In genomic region chr6:7146079-7146828, GRCh38 we compare ENCODE assay signal across 8 cellular contexts. TPM values are rescaled to one million over a fixed set of nuclear protein-coding genes. Genes with fewer than 3 reads are reported as not detected.
A peak's percentile ranks its signal among the peaks of the same experiment; 100 is the strongest.
DNase-seq lines count a peak whose midpoint lies in the region; ATAC-seq and TF ChIP-seq lines count a peak whose summit lies in the region.

No MANE protein-coding gene starts in this region.

- no peak overlapping the region for H3K23ac ChIP-seq in mesendoderm (ENCODE audit: low read length)

- peaks cover 28% of the 10 kb centered on the region for H3K4me1 ChIP-seq in mesendoderm (ENCODE audit: control insufficient read depth, low read depth, low read length)
- peaks cover 68% of the 10 kb centered on the region for H3K4me1 ChIP-seq in vagina

- peak overlapping the region; percentile 10 for H3K4me2 ChIP-seq in mesendoderm (ENCODE audit: low read length)

- H2BK15ac ChIP-seq in mesendoderm (replicated peaks; ENCODE audit: low read depth), result no peak overlapping the region

- H3K27me3 Mint-ChIP-seq in effector memory CD8-positive, alpha-beta T cell, result no peaks in the 10 kb centered on the region

- H3K9ac ChIP-seq in mesendoderm (ENCODE audit: low read length), result peak overlapping the region; percentile 46

- WGBS in mesendoderm (ENCODE audit: extremely low coverage, insufficient coverage, low lambda C conversion rate), result no CpG with 5 or more reads among the region's 13 CpGs

- H3K79me2 ChIP-seq in mesendoderm (ENCODE audit: control insufficient read depth, insufficient read depth, low read length), result peaks cover 45% of the 10 kb centered on the region

- H2BK120ac ChIP-seq in mesendoderm (ENCODE audit: low read depth, low read length), result no peak overlapping the region

- H3K4me3 Mint-ChIP-seq in effector memory CD8-positive, alpha-beta T cell, result peak overlapping the region; percentile 44 to 49

- intact Hi-C loops in vagina (cut with DNase I), result no loop called here

- ATAC-seq in HG03095 (IDR thresholded peaks at IDR 0.05; ENCODE audit: unreplicated experiment), result peak; percentile 59
- ATAC-seq in effector memory CD8-positive, alpha-beta T cell (replicated peaks), result peak; percentile 46

- DNase-seq in NCI-H82 (lab: John Stamatoyannopoulos, UW) (peak; percentile 42), NCI-H82 treated with DMSO at 0.1 percent for 48 hours (lab: John Stamatoyannopoulos, UW; ENCODE audit: unreplicated experiment) (no peak), SIG-M5 (lab: John Stamatoyannopoulos, UW) (peak; percentile 28), mesendoderm (peak; percentile 58), vagina (ENCODE audit: extremely low spot score in 2 of 2) (no peak), OCI-M2 (lab: John Stamatoyannopoulos, UW; ENCODE audit: unreplicated experiment) (no peak)
- no peak for DNase-seq in effector memory CD8-positive, alpha-beta T cell

- H3K9me3 Mint-ChIP-seq in effector memory CD8-positive, alpha-beta T cell, result no peaks in the 10 kb centered on the region

- peak overlapping the region; percentile 34 for H2BK5ac ChIP-seq in mesendoderm (ENCODE audit: low read length)

- H3K79me1 ChIP-seq in mesendoderm (ENCODE audit: low read length), result peaks cover 15% of the 10 kb centered on the region

- TF ChIP-seq CTCF in vagina (IDR thresholded peaks at IDR 0.05), result no peak

- H3K27ac ChIP-seq in mesendoderm (ENCODE audit: low read depth, low read length), result peak overlapping the region; percentile 41
- peak overlapping the region; percentile 82 for H3K27ac ChIP-seq in vagina

- H3K27ac Mint-ChIP-seq in effector memory CD8-positive, alpha-beta T cell, result peak overlapping the region; percentile 65 to 71

- no peak overlapping the region for H3K4me3 ChIP-seq in mesendoderm (ENCODE audit: low read length)
- H3K4me3 ChIP-seq in vagina, result peak overlapping the region; percentile 6 to 11

- no peak overlapping the region for H4K5ac ChIP-seq in mesendoderm (ENCODE audit: low read length)

- H3K18ac ChIP-seq in mesendoderm (ENCODE audit: low read length), result peak overlapping the region; percentile 69

- TF ChIP-seq POLR2A in vagina (IDR thresholded peaks at IDR 0.05), result no peak

- H3K4me1 Mint-ChIP-seq in effector memory CD8-positive, alpha-beta T cell (ENCODE audit: low read depth in 2 of 2), result peaks cover 44 to 69% of the 10 kb centered on the region in 2 donors

- H3K56ac ChIP-seq in mesendoderm (ENCODE audit: low read length), result peak overlapping the region; percentile 82

- H3K36me3 ChIP-seq in mesendoderm (ENCODE audit: control insufficient read depth, insufficient read depth, low read length), result no peaks in the 10 kb centered on the region
- no peaks in the 10 kb centered on the region for H3K36me3 ChIP-seq in vagina

- peaks cover 9% of the 10 kb centered on the region for H3K36me3 Mint-ChIP-seq in effector memory CD8-positive, alpha-beta T cell (ENCODE audit: insufficient read depth)

- H4K8ac ChIP-seq in mesendoderm (ENCODE audit: low read depth, low read length), result no peak overlapping the region

- no peaks in the 10 kb centered on the region for H3K9me3 ChIP-seq in vagina

- H3K27me3 ChIP-seq in mesendoderm (ENCODE audit: insufficient read depth, low read length, poor library complexity) (no peaks in the 10 kb centered on the region), vagina (no peaks in the 10 kb centered on the region)

- no peak overlapping the region for H2AK5ac ChIP-seq in mesendoderm (ENCODE audit: low read length)

- peak overlapping the region; percentile 10 for H3K4ac ChIP-seq in mesendoderm (ENCODE audit: low read depth, low read length)

RNA-seq across cellular contexts. Expression of gene RREB1, which starts 38.5 kb away (rescaled TPM):
- polyA plus RNA-seq in mesendoderm (2013, experiment 1 of 2), result 12.6 TPM
- polyA plus RNA-seq in mesendoderm (2013, experiment 2 of 2), result 12.0 TPM
- 57.2 TPM for total RNA-seq in vagina

Comparison
In these comparisons a context has a peak if more than half of its experiments do, and no peak if none do; other contexts are left out.
1. DNase-seq: peak in NCI-H82 (single experiment), SIG-M5 (single experiment) and mesendoderm (single experiment); none in NCI-H82 treated with DMSO at 0.1 percent for 48 hours (single experiment), effector memory CD8-positive, alpha-beta T cell (0 of 3), vagina (0 of 2) and OCI-M2 (single experiment).